Comparison of ENCODE assay signal across 8 cellular contexts in the genomic region with DNA sequence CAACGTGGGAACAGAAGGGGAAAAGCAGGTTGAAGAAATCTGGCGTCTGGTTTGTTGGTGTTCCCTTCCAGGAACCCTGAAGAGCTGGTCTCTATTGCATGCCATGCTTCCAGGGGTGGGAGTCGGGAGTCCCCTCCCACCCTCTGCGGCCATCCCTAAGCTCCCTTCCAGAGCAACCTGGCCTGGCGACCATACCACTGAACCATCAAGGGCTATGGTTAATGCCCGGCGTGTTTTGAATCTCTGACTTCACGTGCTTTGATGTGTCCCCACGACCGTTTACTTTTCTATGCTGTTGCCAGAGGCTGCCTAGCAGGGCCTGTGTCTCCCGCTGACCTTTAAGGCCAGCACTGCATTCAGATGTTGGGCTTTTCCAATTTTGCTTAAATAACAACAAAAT. TPM values are rescaled to one million over a fixed set of nuclear protein-coding genes. Genes with fewer than 3 reads are reported as not detected.
DNase-seq lines count a peak whose midpoint lies in the region; ATAC-seq, FAIRE-seq and TF ChIP-seq lines count a peak whose summit lies in the region.

No MANE protein-coding gene starts in this region.

- peaks cover 35% of the 10 kb centered on the region for H3K79me2 ChIP-seq in neural cell (replicated peaks; ENCODE audit: insufficient read depth, low read length)

- no peaks in the 10 kb centered on the region for H3K9me2 ChIP-seq in neural cell (ENCODE audit: insufficient read depth, low read length)

- no peaks in the 10 kb centered on the region for H4K20me1 ChIP-seq in neural cell (ENCODE audit: insufficient read depth)

- no peak for TF ChIP-seq RAD21 in neural cell (conservative IDR thresholded peaks at IDR 0.05)

- WGBS in ectodermal cell, 2 experiments = 33 to 40% methylated on average over 11 of the region's 11 CpGs

- H3K27ac ChIP-seq in C4-2B (peak overlapping the region; percentile 74), ectodermal cell (ENCODE audit: insufficient read depth, low read depth, low read length, poor library complexity, severe bottlenecking) (no peak overlapping the region), neural cell (ENCODE audit: low read length) (peak overlapping the region; percentile 69)

- FAIRE-seq in GM12891 (lab: Jason Lieb, UNC) = no peak

- H3K36me3 ChIP-seq in MG63 (no peaks in the 10 kb centered on the region), ectodermal cell (ENCODE audit: control insufficient read depth, insufficient read depth, low read length) (no peaks in the 10 kb centered on the region), neural cell (ENCODE audit: insufficient read depth, low read length) (no peaks in the 10 kb centered on the region)

- H3K4me1 ChIP-seq in ectodermal cell (ENCODE audit: control insufficient read depth, insufficient read depth, low read length) = peaks cover 11% of the 10 kb centered on the region

- H2AFZ ChIP-seq in neural cell (ENCODE audit: low read depth, low read length) = peak overlapping the region; percentile 61

- no peaks in the 10 kb centered on the region for H3F3A ChIP-seq in neural cell (ENCODE audit: insufficient read depth, low read length, poor library complexity, severe bottlenecking)

- no peak for TF ChIP-seq EP300 in neural cell (conservative IDR thresholded peaks at IDR 0.05; ENCODE audit: poor library complexity, severe bottlenecking)

- no peak for TF ChIP-seq POLR2A in GM12891 (IDR thresholded peaks at IDR 0.05; ENCODE audit: low read depth, low read length)

- H3K9ac ChIP-seq in neural cell (ENCODE audit: low read length) = peak overlapping the region; percentile 81

- peak overlapping the region; percentile 79 for H3K4me2 ChIP-seq in neural cell (ENCODE audit: low read length)

- H3K9me3 ChIP-seq in MG63 (no peaks in the 10 kb centered on the region), ectodermal cell (ENCODE audit: control insufficient read depth, low read length) (no peaks in the 10 kb centered on the region), neural cell (ENCODE audit: low read length) (no peaks in the 10 kb centered on the region)

- H3K4me3 ChIP-seq in MG63 = peak overlapping the region; percentile 58
- H3K4me3 ChIP-seq in ectodermal cell (ENCODE audit: insufficient read depth, low read depth, low read length) = peak overlapping the region; percentile 63
- H3K4me3 ChIP-seq in neural cell (ENCODE audit: low read length) = peak overlapping the region; percentile 70

- H3K27me3 ChIP-seq in MG63 (no peaks in the 10 kb centered on the region), ectodermal cell (ENCODE audit: control insufficient read depth, insufficient read depth, low read length, poor library complexity, severe bottlenecking) (peaks cover 8% of the 10 kb centered on the region), neural cell (ENCODE audit: insufficient read depth, low read depth, low read length) (no peaks in the 10 kb centered on the region)

- no peak for TF ChIP-seq CTCF in C4-2B (conservative IDR thresholded peaks at IDR 0.05)
- no peak for TF ChIP-seq CTCF in neural cell (IDR thresholded peaks at IDR 0.05; ENCODE audit: poor library complexity, severe bottlenecking)
- TF ChIP-seq CTCF in GM10266 (IDR thresholded peaks at IDR 0.05; ENCODE audit: control insufficient read depth, insufficient read depth, low read depth, missing control alignments) = no peak

- ATAC-seq in GM19455 (IDR thresholded peaks at IDR 0.05; ENCODE audit: unreplicated experiment) (no peak), HG03520 (IDR thresholded peaks at IDR 0.05; ENCODE audit: unreplicated experiment) (no peak)

- DNase-seq in MG63 (no peak), GM10266 (ENCODE audit: extremely low spot score) (no peak), GM12891 (ENCODE audit: insufficient read length, low spot score) (no peak)

TF ChIP-seq in neural cell, 6 proteins besides CTCF, POLR2A, EP300 and RAD21:
- no peak for TF ChIP-seq MXI1 (conservative IDR thresholded peaks at IDR 0.05; ENCODE audit: poor library complexity, severe bottlenecking)
- TF ChIP-seq POLR2AphosphoS5 (IDR thresholded peaks at IDR 0.05) = no peak
- TF ChIP-seq REST (IDR thresholded peaks at IDR 0.05; ENCODE audit: borderline replicate concordance) = no peak
- no peak for TF ChIP-seq EZH2 (IDR thresholded peaks at IDR 0.05; ENCODE audit: borderline replicate concordance, insufficient read depth, low read length, poor library complexity, severe bottlenecking)
- TF ChIP-seq TAF1 (IDR thresholded peaks at IDR 0.05; ENCODE audit: low read depth) = no peak
- no peak for TF ChIP-seq SMC3 (conservative IDR thresholded peaks at IDR 0.05; ENCODE audit: poor library complexity)

TF ChIP-seq in GM12891, 5 proteins besides CTCF, POLR2A, EP300 and RAD21:
- TF ChIP-seq POLR2AphosphoS5 (IDR thresholded peaks at IDR 0.05; ENCODE audit: low read depth, low read length) = no peak
- TF ChIP-seq TAF1 (IDR thresholded peaks at IDR 0.05; ENCODE audit: low read depth, low read length) = no peak
- no peak for TF ChIP-seq SPI1 (IDR thresholded peaks at IDR 0.05; ENCODE audit: low read depth, low read length)
- no peak for TF ChIP-seq POU2F2 (IDR thresholded peaks at IDR 0.05; ENCODE audit: low read depth, low read length)
- no peak for TF ChIP-seq PAX5 (IDR thresholded peaks at IDR 0.05; ENCODE audit: insufficient read depth, low read length, severe bottlenecking)

RNA-seq across cellular contexts. Expression of gene SNRK, which starts 0.7 kb away (rescaled TPM):
- total RNA-seq in MG63 (2014; rRNA removed; shearing (Covaris generic); ENCODE audit: low replicate concordance) = 3.4 and 6.6 TPM in 2 replicates
- 14.3 TPM for polyA plus RNA-seq in ectodermal cell (2013, experiment 1 of 4)
- 16.5 TPM for polyA plus RNA-seq in ectodermal cell (2013, experiment 2 of 4)
- polyA plus RNA-seq in ectodermal cell (2013, experiment 3 of 4) = 14.1 TPM
- polyA plus RNA-seq in ectodermal cell (2013, experiment 4 of 4) = 14.7 TPM
- polyA plus RNA-seq in neural cell = 26.9 and 27.3 TPM in 2 replicates
- 99.3 and 108 TPM in 2 replicates for polyA minus RNA-seq in neural cell
- 3.8 TPM for polyA plus RNA-seq in GM12891 (2012; ENCODE audit: low read depth, missing spikeins)
